8 cellular contexts compared by ENCODE assay signal in genomic region chr4:139656614-139657486, GRCh38. TPM values are rescaled to one million over a fixed set of nuclear protein-coding genes. Genes with fewer than 3 reads are reported as not detected.
DNase-seq lines count a peak whose midpoint lies in the region; ATAC-seq and TF ChIP-seq lines count a peak whose summit lies in the region.

No MANE protein-coding gene starts in this region.

- H3K4me3 Mint-ChIP-seq in activated CD4-positive, alpha-beta memory T cell treated with anti-CD3 and anti-CD28 coated beads, Interleukin-2, amount 10 ng/mL, durations not matched to agents 7 days and 5 days, result peak overlapping the region; percentile 53

- peaks cover 2% of the 10 kb centered on the region for H3K36me3 Mint-ChIP-seq in activated CD4-positive, alpha-beta memory T cell treated with anti-CD3 and anti-CD28 coated beads, Interleukin-2, amount 10 ng/mL, durations not matched to agents 7 days and 5 days (ENCODE audit: low read depth)

- H3K4me1 Mint-ChIP-seq in activated CD4-positive, alpha-beta memory T cell treated with anti-CD3 and anti-CD28 coated beads, Interleukin-2, amount 10 ng/mL, durations not matched to agents 7 days and 5 days, result peaks cover 40% of the 10 kb centered on the region

- no peak overlapping the region for H3K4me3 ChIP-seq in upper lobe of left lung

- TF ChIP-seq POLR2A in upper lobe of left lung (IDR thresholded peaks at IDR 0.05), result no peak

- no peaks in the 10 kb centered on the region for H3K9me3 Mint-ChIP-seq in activated CD4-positive, alpha-beta memory T cell treated with anti-CD3 and anti-CD28 coated beads, Interleukin-2, amount 10 ng/mL, durations not matched to agents 7 days and 5 days

- DNase-seq in Caki2 (ENCODE audit: low read depth) (peak; percentile 40), NCI-H748 (lab: John Stamatoyannopoulos, UW; ENCODE audit: unreplicated experiment) (peak; percentile 77), epithelial cell of prostate (ENCODE audit: low read depth, low spot score) (no peak), myocyte (ENCODE audit: low read depth) (peak; percentile 72), upper lobe of left lung (peak in 1 of 2 donors; percentile 69)
- DNase-seq in activated CD4-positive, alpha-beta memory T cell treated with anti-CD3 and anti-CD28 coated beads, Interleukin-2, amount 10 ng/mL, durations not matched to agents 7 days and 5 days, result peak; percentile 61

- TF ChIP-seq CTCF in upper lobe of left lung (IDR thresholded peaks at IDR 0.05), result peak; percentile 62 to 76 (median 68)

- CTCF ChIA-PET in activated CD4-positive, alpha-beta memory T cell treated with anti-CD3 and anti-CD28 coated beads, Interleukin-2, amount 10 ng/mL, durations not matched to agents 7 days and 5 days (lab: Charles Lee), result interaction anchor here (0.5 to 4.3 kb wide), 30 partner anchors 8 to 716 kb away, joined by 3 to 54 read pairs (median 4); partner anchors contain the start of genes MGST2, SCOC and SETD7

- POLR2A ChIA-PET in activated CD4-positive, alpha-beta memory T cell treated with anti-CD3 and anti-CD28 coated beads, Interleukin-2, amount 10 ng/mL, durations not matched to agents 7 days and 5 days (lab: Charles Lee), result interaction anchor here (1.2 to 2.8 kb wide), 11 partner anchors 9 to 716 kb away, joined by 3 to 34 read pairs (median 5); partner anchors contain the start of genes ELF2, MGST2, NAA15 and SCOC

- peaks cover 4% of the 10 kb centered on the region for H3K27me3 Mint-ChIP-seq in activated CD4-positive, alpha-beta memory T cell treated with anti-CD3 and anti-CD28 coated beads, Interleukin-2, amount 10 ng/mL, durations not matched to agents 7 days and 5 days

- no peak for TF ChIP-seq EP300 in upper lobe of left lung (IDR thresholded peaks at IDR 0.05)

- no peaks in the 10 kb centered on the region for H3K27me3 ChIP-seq in upper lobe of left lung

- 29 to 37% methylated on average over 13 of the region's 13 CpGs for WGBS in upper lobe of left lung, 2 donors

- peaks cover 13 to 26% (median 19%) of the 10 kb centered on the region in 4 donors for H3K4me1 ChIP-seq in upper lobe of left lung

- H3K27ac ChIP-seq in epithelial cell of prostate (peak overlapping the region; percentile 82), upper lobe of left lung (peak overlapping the region in 1 of 4 donors; percentile 27)

- ATAC-seq in GM19463 (IDR thresholded peaks at IDR 0.05; ENCODE audit: unreplicated experiment) (peak; percentile 72), HG03571 (IDR thresholded peaks at IDR 0.05; ENCODE audit: unreplicated experiment) (peak; percentile 69), upper lobe of left lung (ENCODE audit: low FRiP score in 2 of 2) (peak; percentile 76 to 89)

- in situ Hi-C loops in Caki2 (cut with HindIII; ENCODE audit: low pct_unique_long_range_greater_than_20kb, low sequenced_read_pairs), result no loop called here

- peak overlapping the region; percentile 97 for H3K27ac Mint-ChIP-seq in activated CD4-positive, alpha-beta memory T cell treated with anti-CD3 and anti-CD28 coated beads, Interleukin-2, amount 10 ng/mL, durations not matched to agents 7 days and 5 days

- H3K9me3 ChIP-seq in upper lobe of left lung, result no peaks in the 10 kb centered on the region

- no peaks in the 10 kb centered on the region for H3K36me3 ChIP-seq in upper lobe of left lung

RNA-seq across cellular contexts. Expression of gene MGST2, which starts 8.8 kb away (rescaled TPM):
- 48.5 and 54.0 TPM in 2 replicates for total RNA-seq in Caki2 (2014; rRNA removed; shearing (Covaris generic); ENCODE audit: low replicate concordance)
- total RNA-seq in activated CD4-positive, alpha-beta memory T cell treated with anti-CD3 and anti-CD28 coated beads, Interleukin-2, amount 10 ng/mL, durations not matched to agents 7 days and 5 days, result 10 to 100 TPM; 24.5 to 27.9 TPM
- total RNA-seq in myocyte (16.1 and 17.8 TPM in 2 replicates), upper lobe of left lung (10 to 100 TPM; 12.6 to 64.0 (median 39.1) TPM)
- polyA plus RNA-seq in myocyte (2012), result 17.1 TPM
